Comparison of ENCODE assay signal across 9 cellular contexts in the genomic region with DNA sequence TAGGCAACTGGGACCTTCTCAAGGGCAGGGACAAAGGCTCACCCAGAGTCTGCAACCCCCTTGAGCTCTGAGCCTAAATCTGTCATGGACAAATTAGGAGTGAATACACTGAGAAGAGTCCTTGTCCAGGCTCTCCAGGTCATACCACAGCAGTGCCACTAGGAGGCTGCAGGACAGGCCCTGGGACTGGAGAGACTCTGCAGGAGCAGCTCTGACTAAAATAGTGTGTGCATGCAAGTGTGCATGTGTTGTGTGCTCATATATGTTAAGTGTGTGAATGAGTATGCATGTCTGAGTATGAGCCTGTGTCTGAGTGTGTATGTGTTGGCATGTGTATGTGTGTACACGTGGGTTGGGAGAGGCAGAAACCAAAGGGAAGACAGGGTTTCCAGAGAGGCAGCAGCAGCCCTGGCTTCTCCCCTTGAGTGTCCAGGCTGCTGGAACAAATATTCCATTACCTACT. TPM values are rescaled to one million over a fixed set of nuclear protein-coding genes. Genes with fewer than 3 reads are reported as not detected.
DNase-seq lines count a peak whose midpoint lies in the region; ATAC-seq, FAIRE-seq and TF ChIP-seq lines count a peak whose summit lies in the region.
"Had no signal": no experiment of that assay in that cellular context is flagged by ENCODE, and none has a peak within 500 bp of the region (broad histone marks: within the 10 kb centered on the region; RNA-seq: fewer than 3 reads in every experiment).

No MANE protein-coding gene starts in this region.

- H3K27ac Mint-ChIP-seq in activated naive CD8-positive, alpha-beta T cell treated with anti-CD3 and anti-CD28 coated beads for 36 hours: no peak overlapping the region

- no peaks in the 10 kb centered on the region for H3K9me3 Mint-ChIP-seq in activated naive CD8-positive, alpha-beta T cell treated with anti-CD3 and anti-CD28 coated beads for 36 hours

- peaks cover 8% of the 10 kb centered on the region for H4K20me1 ChIP-seq in keratinocyte (ENCODE audit: control insufficient read depth, extremely low read depth, insufficient read depth, low read length)

- H3K36me3 Mint-ChIP-seq in activated naive CD8-positive, alpha-beta T cell treated with anti-CD3 and anti-CD28 coated beads for 36 hours: no peaks in the 10 kb centered on the region

- no peak overlapping the region for H3K4me3 ChIP-seq in keratinocyte (ENCODE audit: control insufficient read depth in 2 of 3, extremely low read depth in 1 of 3, insufficient read depth in 2 of 3, low read depth in 1 of 3, low read length in 3 of 3)
- H3K4me3 ChIP-seq: lung had no signal

- no peak for FAIRE-seq in keratinocyte (lab: Jason Lieb, UNC)

- TF ChIP-seq RAD21 in Ishikawa (IDR thresholded peaks at IDR 0.05; ENCODE audit: low read depth): peak; percentile 41; the same call in 1 of the 2 replicates

- no peaks in the 10 kb centered on the region for H3K9me1 ChIP-seq in keratinocyte (ENCODE audit: control insufficient read depth, extremely low read depth, insufficient read depth, low read length)

- no peak overlapping the region for H3K9ac ChIP-seq in keratinocyte (ENCODE audit: control insufficient read depth, extremely low read depth, insufficient read depth, low read length)

- peak; percentile 56 to 75 (median 73) for TF ChIP-seq CTCF in keratinocyte (optimal IDR thresholded peaks at IDR 0.05 in 1 of 3, IDR thresholded peaks at IDR 0.05 in 1 of 3, conservative IDR thresholded peaks at IDR 0.05 in 1 of 3; ENCODE audit: extremely low read depth in 1 of 3, insufficient read depth in 2 of 3, low read length in 3 of 3)

- peaks cover 3% of the 10 kb centered on the region for H3K4me1 Mint-ChIP-seq in activated naive CD8-positive, alpha-beta T cell treated with anti-CD3 and anti-CD28 coated beads for 36 hours

- H2AFZ ChIP-seq in keratinocyte (ENCODE audit: control insufficient read depth, low read length): no peak overlapping the region

- no peak for ATAC-seq in GM21717 (IDR thresholded peaks at IDR 0.05; ENCODE audit: unreplicated experiment)

- peak; percentile 9 for DNase-seq in DMS53 treated with DMSO at 0.1 percent for 48 hours (lab: John Stamatoyannopoulos, UW; ENCODE audit: unreplicated experiment)
- peak; percentile 17 for DNase-seq in activated naive CD8-positive, alpha-beta T cell treated with anti-CD3 and anti-CD28 coated beads for 36 hours
- DNase-seq in keratinocyte (ENCODE audit: low read depth, low spot score): no peak
- DNase-seq in stimulated activated naive CD4-positive, alpha-beta T cell (lab: John Stamatoyannopoulos, UW): no peak
- DNase-seq in KG1 (lab: John Stamatoyannopoulos, UW): no peak
- DNase-seq in NCI-H446 treated with DMSO at 0.1 percent for 48 hours (lab: John Stamatoyannopoulos, UW): no peak

- H3K4me1 ChIP-seq in keratinocyte (ENCODE audit: control insufficient read depth, extremely low read depth, insufficient read depth, low read length): no peaks in the 10 kb centered on the region

- no peak overlapping the region for H3K4me3 Mint-ChIP-seq in activated naive CD8-positive, alpha-beta T cell treated with anti-CD3 and anti-CD28 coated beads for 36 hours

- H3K79me2 ChIP-seq in keratinocyte (ENCODE audit: control insufficient read depth, insufficient read depth, low read length): peaks cover 1% of the 10 kb centered on the region

- H3K27me3 ChIP-seq in keratinocyte (ENCODE audit: control insufficient read depth, extremely low read depth, insufficient read depth, low read length): no peaks in the 10 kb centered on the region

- no peaks in the 10 kb centered on the region for H3K27me3 Mint-ChIP-seq in activated naive CD8-positive, alpha-beta T cell treated with anti-CD3 and anti-CD28 coated beads for 36 hours

- H3K27ac ChIP-seq in keratinocyte (ENCODE audit: control insufficient read depth, insufficient read depth, low read length): no peak overlapping the region

- H3K9me3 ChIP-seq in keratinocyte (ENCODE audit: control insufficient read depth, low read depth, low read length): no peaks in the 10 kb centered on the region

- no peak for TF ChIP-seq EP300 in Ishikawa (IDR thresholded peaks at IDR 0.05; ENCODE audit: borderline replicate concordance)

- H3K36me3 ChIP-seq in keratinocyte (ENCODE audit: control insufficient read depth in 2 of 2, extremely low read depth in 1 of 2, insufficient read depth in 2 of 2, low read length in 2 of 2): peaks cover 30% of the 10 kb centered on the region in 2 experiments

- dilution Hi-C loops in keratinocyte (cut with MboI; ENCODE audit: extremely low pct_ligation_motif_present, low sequenced_read_pairs): no loop called here

- no peak overlapping the region for H3K4me2 ChIP-seq in keratinocyte (ENCODE audit: control insufficient read depth, extremely low read depth, insufficient read depth, low read depth, low read length)

TF ChIP-seq in Ishikawa, 13 proteins besides CTCF, POLR2A, EP300 and RAD21 (continues in another document):
- TF ChIP-seq CEBPB (IDR thresholded peaks at IDR 0.05) (no peak), TEAD4 (IDR thresholded peaks at IDR 0.05) (no peak), TAF1 (IDR thresholded peaks at IDR 0.05; ENCODE audit: low read depth) (no peak), YY1 (IDR thresholded peaks at IDR 0.05; ENCODE audit: low read depth) (no peak), MAX (IDR thresholded peaks at IDR 0.05) (no peak), USF1 (IDR thresholded peaks at IDR 0.05) (no peak), NFIC (IDR thresholded peaks at IDR 0.05) (no peak), CREB1 (IDR thresholded peaks at IDR 0.05; ENCODE audit: low read depth) (no peak), EGR1 (IDR thresholded peaks at IDR 0.05) (no peak), ZBTB7A (IDR thresholded peaks at IDR 0.05; ENCODE audit: low read depth) (no peak)

RNA-seq across cellular contexts. Expression of gene MRPL14, which starts 27.1 kb away (rescaled TPM):
- total RNA-seq in activated naive CD8-positive, alpha-beta T cell treated with anti-CD3 and anti-CD28 coated beads for 36 hours: 10 to 100 TPM; 58.5 to 60.8 TPM
- 103 to 136 TPM (median 133 TPM) in 3 replicates for polyA plus RNA-seq in keratinocyte
- polyA plus RNA-seq in keratinocyte (2011; ENCODE audit: low read depth): 45.9 TPM
- 88.9 and 109 TPM in 2 replicates for polyA plus RNA-seq in keratinocyte (2011; cell fraction: cytosol; rRNA removed)
- polyA plus RNA-seq in keratinocyte (2011; cell fraction: nucleus; rRNA removed): 49.1 and 53.5 TPM in 2 replicates
- 77.7 and 139 TPM in 2 replicates for polyA plus RNA-seq in keratinocyte (2012; ENCODE audit: low replicate concordance)
- 33.2 to 34.7 TPM (median 34.0 TPM) in 3 replicates for polyA minus RNA-seq in keratinocyte
- polyA minus RNA-seq in keratinocyte (2011; cell fraction: cytosol; rRNA and poly(A)+ RNA removed): 33.4 TPM
- 12.3 and 12.7 TPM in 2 replicates for polyA minus RNA-seq in keratinocyte (2011; cell fraction: nucleus; rRNA and poly(A)+ RNA removed)

RNA-seq across cellular contexts. Expression of gene TMEM63B, which starts 27.2 kb away (rescaled TPM):
- total RNA-seq in activated naive CD8-positive, alpha-beta T cell treated with anti-CD3 and anti-CD28 coated beads for 36 hours: 10 to 100 TPM; 11.7 to 12.1 TPM
- polyA plus RNA-seq in keratinocyte: 64.8 to 110 TPM (median 80.8 TPM) in 3 replicates
- polyA plus RNA-seq in keratinocyte (2011; ENCODE audit: low read depth): 28.5 TPM
- polyA plus RNA-seq in keratinocyte (2011; cell fraction: cytosol; rRNA removed): 66.2 and 76.7 TPM in 2 replicates
- 203 and 247 TPM in 2 replicates for polyA plus RNA-seq in keratinocyte (2011; cell fraction: nucleus; rRNA removed)
- 54.7 and 68.7 TPM in 2 replicates for polyA plus RNA-seq in keratinocyte (2012; ENCODE audit: low replicate concordance)
- polyA minus RNA-seq in keratinocyte: 151 to 266 TPM (median 170 TPM) in 3 replicates
- 121 TPM for polyA minus RNA-seq in keratinocyte (2011; cell fraction: cytosol; rRNA and poly(A)+ RNA removed)
- polyA minus RNA-seq in keratinocyte (2011; cell fraction: nucleus; rRNA and poly(A)+ RNA removed): 107 and 122 TPM in 2 replicates

RNA-seq across cellular contexts. Expression of gene CAPN11, which starts 58.5 kb away (rescaled TPM):
- total RNA-seq in activated naive CD8-positive, alpha-beta T cell treated with anti-CD3 and anti-CD28 coated beads for 36 hours: under 1 TPM; 0.12 to 0.25 TPM
- polyA plus RNA-seq in keratinocyte: 0.04 TPM in 1 of 3 replicates, not detected in the others
- polyA plus RNA-seq in keratinocyte (2011; ENCODE audit: low read depth): not detected
- polyA plus RNA-seq in keratinocyte (2011; cell fraction: cytosol; rRNA removed): not detected in 2 replicates
- polyA plus RNA-seq in keratinocyte (2011; cell fraction: nucleus; rRNA removed): 0.05 TPM in 1 of 2 replicates, not detected in the other
- 0.05 TPM in 1 of 2 replicates, not detected in the other for polyA plus RNA-seq in keratinocyte (2012; ENCODE audit: low replicate concordance)
- not detected in 3 replicates for polyA minus RNA-seq in keratinocyte
- not detected for polyA minus RNA-seq in keratinocyte (2011; cell fraction: cytosol; rRNA and poly(A)+ RNA removed)
- polyA minus RNA-seq in keratinocyte (2011; cell fraction: nucleus; rRNA and poly(A)+ RNA removed): not detected in 2 replicates

Comparison
In these comparisons a context has a peak if more than half of its experiments do, and no peak if none do; other contexts are left out.
1. DNase-seq: peak in DMS53 treated with DMSO at 0.1 percent for 48 hours (single experiment) and activated naive CD8-positive, alpha-beta T cell treated with anti-CD3 and anti-CD28 coated beads for 36 hours (single experiment); none in keratinocyte (single experiment), stimulated activated naive CD4-positive, alpha-beta T cell (0 of 6), KG1 (single experiment) and NCI-H446 treated with DMSO at 0.1 percent for 48 hours (single experiment).